17 cellular contexts compared by ENCODE assay signal in the genomic region with DNA sequence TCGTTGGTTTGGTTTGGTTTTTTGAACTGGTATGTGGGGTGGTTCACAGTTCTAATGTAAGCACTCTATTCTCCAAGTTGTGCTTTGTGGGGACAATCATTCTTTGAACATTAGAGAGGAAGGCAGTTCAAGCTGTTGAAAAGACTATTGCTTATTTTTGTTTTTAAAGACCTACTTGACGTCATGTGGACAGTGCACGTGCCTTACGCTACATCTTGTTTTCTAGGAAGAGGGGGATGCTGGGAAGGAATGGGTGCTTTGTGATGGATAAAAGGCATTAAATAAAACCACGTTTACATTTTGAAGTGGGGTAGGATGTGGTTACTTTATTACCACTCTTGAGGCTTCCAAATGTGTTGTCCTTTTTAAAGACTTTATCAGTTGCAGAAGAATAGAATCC.
"Had no signal": no experiment of that assay in that cellular context is flagged by ENCODE, and none has a peak within 500 bp of the region (broad histone marks: within the 10 kb centered on the region; RNA-seq: fewer than 3 reads in every experiment).

No MANE protein-coding gene starts in this region.

- H3K36me3 ChIP-seq: gastrocnemius medialis, heart right ventricle, left lung, upper lobe of left lung had no signal

- DNase-seq: activated CD8-positive, alpha-beta T cell treated with anti-CD3 and anti-CD28 coated beads, Interleukin-2, amount 10 ng/mL, durations not matched to agents 7 days and 5 days; activated naive CD4-positive, alpha-beta T cell treated with anti-CD3 and anti-CD28 coated beads, Interleukin-2, amount 50 U/mL, for 16 hours; activated T-cell treated with anti-CD3 and anti-CD28 coated beads, Interleukin-2, amount 50 U/mL, for 24 hours; dorsolateral prefrontal cortex; endodermal cell; gastrocnemius medialis; heart right ventricle; left lung; nephron progenitor cell; stimulated activated CD4-positive, alpha-beta T cell treated with anti-CD3 and anti-CD28 coated beads, Interleukin-4, amount 100 ng/mL, for 1 hour; stomach; T1000; upper lobe of left lung had no signal

- ATAC-seq: activated CD8-positive, alpha-beta T cell treated with anti-CD3 and anti-CD28 coated beads, Interleukin-2, amount 10 ng/mL, durations not matched to agents 7 days and 5 days; gastrocnemius medialis; heart right ventricle; left lung had no signal

- H3K36me3 Mint-ChIP-seq: T-cell had no signal

- H3K9me3 Mint-ChIP-seq: activated CD4-positive, alpha-beta T cell treated with anti-CD3 and anti-CD28 coated beads, Interleukin-2, amount 10 ng/mL, durations not matched to agents 7 days and 5 days; activated T-cell treated with anti-CD3 and anti-CD28 coated beads, Interleukin-2, amount 50 U/mL, for 24 hours; endodermal cell; mesothelial cell of epicardium; T-cell had no signal

- H3K4me3 Mint-ChIP-seq: activated CD4-positive, alpha-beta T cell treated with anti-CD3 and anti-CD28 coated beads, Interleukin-2, amount 10 ng/mL, durations not matched to agents 7 days and 5 days; activated CD8-positive, alpha-beta T cell treated with anti-CD3 and anti-CD28 coated beads, Interleukin-2, amount 10 ng/mL, durations not matched to agents 7 days and 5 days; activated T-cell treated with anti-CD3 and anti-CD28 coated beads, Interleukin-2, amount 50 U/mL, for 24 hours; endodermal cell; mesothelial cell of epicardium; nephron progenitor cell had no signal

- H3K4me1 ChIP-seq: gastrocnemius medialis, heart right ventricle, left lung, stomach, upper lobe of left lung had no signal

- H3K4me3 ChIP-seq: dorsolateral prefrontal cortex, gastrocnemius medialis, heart right ventricle, left lung, stomach, upper lobe of left lung had no signal

- H3K27ac Mint-ChIP-seq: activated CD8-positive, alpha-beta T cell treated with anti-CD3 and anti-CD28 coated beads, Interleukin-2, amount 10 ng/mL, durations not matched to agents 7 days and 5 days; activated T-cell treated with anti-CD3 and anti-CD28 coated beads, Interleukin-2, amount 50 U/mL, for 24 hours; endodermal cell; mesothelial cell of epicardium; progenitor cell of endocrine pancreas; T-cell had no signal

- H3K27ac ChIP-seq: dorsolateral prefrontal cortex, gastrocnemius medialis, heart right ventricle, left lung, stomach, upper lobe of left lung had no signal

- H3K9me3 ChIP-seq: gastrocnemius medialis, heart right ventricle, left lung, stomach, upper lobe of left lung had no signal

- H3K4me1 Mint-ChIP-seq: mesothelial cell of epicardium had no signal
